ENCODE assay signal across 1 cellular context in genomic region chr2:20524412-20525040, GRCh38.
TF ChIP-seq lines count a peak whose summit lies in the region.

No MANE protein-coding gene starts in this region.

TF ChIP-seq in K562, 482 proteins besides CTCF, POLR2A, EP300 and RAD21 (continued from another document and continues in another):
- TF ChIP-seq GTF3C2 (IDR thresholded peaks at IDR 0.05; ENCODE audit: borderline replicate concordance, extremely low read depth, insufficient read length) (no peak), TFAM (CRISPR knock-in tag; conservative IDR thresholded peaks at IDR 0.05) (no peak), ELF4 (CRISPR knock-in tag; IDR thresholded peaks at IDR 0.05) (peak; percentile 70; the same call in 1 of the 2 replicates), GTF2B (IDR thresholded peaks at IDR 0.05; ENCODE audit: extremely low read depth, insufficient read length) (no peak), EWSR1 (IDR thresholded peaks at IDR 0.05; ENCODE audit: borderline replicate concordance, low read depth, partially characterized antibody) (no peak), KDM4B (IDR thresholded peaks at IDR 0.05; ENCODE audit: borderline replicate concordance in 2 of 2, low read depth in 1 of 2) (no peak), CCNT2 (IDR thresholded peaks at IDR 0.05; ENCODE audit: borderline replicate concordance, extremely low read depth, insufficient read length, low read depth, low read length) (no peak), ZNF175 (CRISPR knock-in tag; IDR thresholded peaks at IDR 0.05; ENCODE audit: low read depth) (peak; percentile 45; the same call in 1 of the 2 replicates), JUND (IDR thresholded peaks at IDR 0.05; ENCODE audit: borderline replicate concordance, low read depth, low read length) (peak; percentile 52; the same call in 1 of the 2 replicates), JUND (tag; IDR thresholded peaks at IDR 0.05; ENCODE audit: borderline replicate concordance, low read depth, low read length) (no peak; the same call in 2 of the 3 replicates), EGR1 (conservative IDR thresholded peaks at IDR 0.05) (no peak), TRIM24 (IDR thresholded peaks at IDR 0.05) (no peak), ZNF589 (CRISPR knock-in tag; IDR thresholded peaks at IDR 0.05; ENCODE audit: low read depth) (peak; percentile 75; the same call in 1 of the 2 replicates), ILK (tag; IDR thresholded peaks at IDR 0.05; ENCODE audit: borderline replicate concordance, low read depth) (no peak), MEF2D (tag; conservative IDR thresholded peaks at IDR 0.05; ENCODE audit: low read depth) (no peak), ZNF274 (IDR thresholded peaks at IDR 0.05; ENCODE audit: borderline replicate concordance, low read depth, low read length) (no peak), ZNF449 (CRISPR knock-in tag; IDR thresholded peaks at IDR 0.05) (no peak), HDAC8 (tag; IDR thresholded peaks at IDR 0.05) (no peak), NELFE (IDR thresholded peaks at IDR 0.05; ENCODE audit: insufficient read depth, insufficient read length) (no peak), COPS2 (conservative IDR thresholded peaks at IDR 0.05) (no peak), ZNF184 (CRISPR knock-in tag; IDR thresholded peaks at IDR 0.05) (no peak), PYGO2 (tag; IDR thresholded peaks at IDR 0.05) (no peak), MGA (IDR thresholded peaks at IDR 0.05) (no peak), CHAMP1 (IDR thresholded peaks at IDR 0.05) (no peak), HDAC3 (IDR thresholded peaks at IDR 0.05; ENCODE audit: borderline replicate concordance, partially characterized antibody) (no peak), CXXC5 (CRISPR knock-in tag; IDR thresholded peaks at IDR 0.05) (peak; percentile 54), GATA2 (CRISPR knock-in tag; IDR thresholded peaks at IDR 0.05) (no peak), KDM1A (IDR thresholded peaks at IDR 0.05) (no peak), HSF4 (CRISPR knock-in tag; IDR thresholded peaks at IDR 0.05; ENCODE audit: borderline replicate concordance) (no peak), XRCC5 (IDR thresholded peaks at IDR 0.05; ENCODE audit: low read depth, low read length) (no peak), CREB1 (IDR thresholded peaks at IDR 0.05) (no peak), CREB1 (CRISPR knock-in tag; IDR thresholded peaks at IDR 0.05) (no peak), ZNF24 (IDR thresholded peaks at IDR 0.05) (no peak), MTA3 (IDR thresholded peaks at IDR 0.05; ENCODE audit: borderline replicate concordance) (0 out of 2 replicates have a peak, but pooled peaks have one; percentile 28), ID3 (CRISPR knock-in tag; IDR thresholded peaks at IDR 0.05) (no peak), ID3 (tag; IDR thresholded peaks at IDR 0.05) (no peak), SMARCA5 (IDR thresholded peaks at IDR 0.05) (no peak), BACH1 (tag; IDR thresholded peaks at IDR 0.05) (no peak), ZNF165 (CRISPR knock-in tag; IDR thresholded peaks at IDR 0.05; ENCODE audit: borderline replicate concordance) (no peak), SETDB1 (IDR thresholded peaks at IDR 0.05; ENCODE audit: low read length) (no peak), SMARCB1 (IDR thresholded peaks at IDR 0.05; ENCODE audit: insufficient read length, low read depth) (no peak), CBX2 (IDR thresholded peaks at IDR 0.05; ENCODE audit: insufficient read depth, low read length, poor library complexity, severe bottlenecking) (no peak), MNT (conservative IDR thresholded peaks at IDR 0.05) (no peak; a peak in 1 of 4 replicates), PHF8 (IDR thresholded peaks at IDR 0.05; ENCODE audit: borderline replicate concordance, low read length) (no peak), BRD4 (IDR thresholded peaks at IDR 0.05) (no peak), PCBP1 (IDR thresholded peaks at IDR 0.05; ENCODE audit: low read depth, low read length, poor library complexity, severe bottlenecking) (no peak)
